ENCODE assay signal across 13 cellular contexts in genomic region chr20:36833275-36834020, GRCh38. TPM values are rescaled to one million over a fixed set of nuclear protein-coding genes. Genes with fewer than 3 reads are reported as not detected.
A peak's percentile ranks its signal among the peaks of the same experiment; 100 is the strongest.
DNase-seq lines count a peak whose midpoint lies in the region; ATAC-seq and TF ChIP-seq lines count a peak whose summit lies in the region.
"Had no signal": no experiment of that assay in that cellular context is flagged by ENCODE, and none has a peak within 500 bp of the region (broad histone marks: within the 10 kb centered on the region; RNA-seq: fewer than 3 reads in every experiment).

No MANE protein-coding gene starts in this region.

- no peak for TF ChIP-seq EP300 in sigmoid colon (IDR thresholded peaks at IDR 0.05)

- H3K4me2 ChIP-seq in BLaER1 = peak overlapping the region; percentile 88

- H3K9me3 ChIP-seq in BLaER1 (no peaks in the 10 kb centered on the region), sigmoid colon (no peaks in the 10 kb centered on the region), BE2C (no peaks in the 10 kb centered on the region)

- H3K27ac ChIP-seq in BLaER1 (peak overlapping the region; percentile 93), RWPE1 (peak overlapping the region; percentile 97), sigmoid colon (peak overlapping the region; percentile 78 to 86 (median 86))

- H3K4me3 ChIP-seq in BLaER1 (peak overlapping the region; percentile 36; the same call in 1 of the 2 replicates), sigmoid colon (no peak overlapping the region), BE2C (ENCODE audit: low read depth, low read length) (no peak overlapping the region)

- ATAC-seq in GM21526 (IDR thresholded peaks at IDR 0.05; ENCODE audit: low FRiP score, unreplicated experiment) (no peak), HG03045 (IDR thresholded peaks at IDR 0.05; ENCODE audit: unreplicated experiment) (no peak)
- ATAC-seq: left lobe of liver had no signal

- CTCF ChIA-PET in RWPE1 (lab: Yijun Ruan, JAX) = interaction anchor here (0.6 to 1.1 kb wide), 3 partner anchors 12 to 131 kb away, joined by 3 to 9 read pairs (median 7); a partner anchor contains a TSS

- TF ChIP-seq CTCF in RWPE1 (conservative IDR thresholded peaks at IDR 0.05; ENCODE audit: low read depth) (no peak), sigmoid colon (IDR thresholded peaks at IDR 0.05) (no peak), BE2C (IDR thresholded peaks at IDR 0.05; ENCODE audit: low read depth, low read length) (no peak)

- DNase-seq in RWPE1 (ENCODE audit: low spot score) (no peak), globus pallidus (ENCODE audit: low spot score) (peak; percentile 76), sigmoid colon (peak; percentile 87), NCI-H1417 (lab: John Stamatoyannopoulos, UW) (no peak), BE2C (no peak)
- DNase-seq: activated T-cell treated with anti-CD3 and anti-CD28 coated beads, Interleukin-2, amount 50 U/mL, for 1 hour; effector memory CD4-positive, alpha-beta T cell; NCI-H2029; stimulated activated CD4-positive, alpha-beta T cell treated with anti-CD3 and anti-CD28 coated beads, Interleukin-2, amount 100 ng/mL, for 48 hours had no signal

- peak overlapping the region; percentile 83 for H3K9ac ChIP-seq in BLaER1

- H3K4me1 ChIP-seq in BLaER1 (peaks cover 70% of the 10 kb centered on the region), sigmoid colon (peaks cover 2 to 88% (median 73%) of the 10 kb centered on the region in 4 donors), BE2C (peaks cover 9% of the 10 kb centered on the region)

- intact Hi-C loops in sigmoid colon (cut with DNase I) = loop anchor here (2.0 kb wide), 2 partner anchors 15 to 29 kb away; a partner anchor contains a TSS

- H3K27me3 ChIP-seq in BLaER1 (no peaks in the 10 kb centered on the region), sigmoid colon (no peaks in the 10 kb centered on the region), BE2C (no peaks in the 10 kb centered on the region)

- H4K20me1 ChIP-seq in BLaER1 = peaks cover 2% of the 10 kb centered on the region; the same call in 1 of the 2 replicates

- WGBS in sigmoid colon, 2 donors = 80 to 87% methylated on average over 19 of the region's 19 CpGs

- POLR2A ChIA-PET in RWPE1 (lab: Yijun Ruan, JAX; ENCODE audit: low non-redundant PET) = no interaction called here

- H3K36me3 ChIP-seq in BLaER1 = peaks cover 52% of the 10 kb centered on the region
- peaks cover 4 to 28% (median 14%) of the 10 kb centered on the region in 4 donors for H3K36me3 ChIP-seq in sigmoid colon
- peaks cover 41% of the 10 kb centered on the region for H3K36me3 ChIP-seq in BE2C

- TF ChIP-seq POLR2A in sigmoid colon (IDR thresholded peaks at IDR 0.05) = no peak

RNA-seq across cellular contexts. Expression of gene TLDC2, which starts 42.5 kb away (rescaled TPM):
- total RNA-seq in sigmoid colon = under 1 TPM in 1 of 4 donors, not detected in 3; 0.36 TPM
- 10 to 100 TPM; 14.6 to 25.8 (median 24.3) TPM for polyA plus RNA-seq in sigmoid colon
- polyA plus RNA-seq in BE2C (2012; ENCODE audit: insufficient read depth, insufficient read length, low read depth) = not detected
- total RNA-seq: left lobe of liver had no signal

RNA-seq across cellular contexts. Expression of gene DSN1, which starts 59.9 kb away (rescaled TPM):
- 1 to 10 TPM; 4.4 to 6.4 (median 5.5) TPM for total RNA-seq in sigmoid colon
- polyA plus RNA-seq in sigmoid colon = 10 to 100 TPM in 2 of 3 donors, 1 to 10 TPM in 1; 7.8 to 11.7 (median 11.6) TPM
- polyA plus RNA-seq in BE2C (2012; ENCODE audit: insufficient read depth, insufficient read length, low read depth) = 3.9 TPM

Comparison
In these comparisons a context has a peak if more than half of its experiments do, and no peak if none do; other contexts are left out.
1. DNase-seq: peak in globus pallidus (single experiment) and sigmoid colon (single experiment); none in RWPE1 (single experiment), NCI-H1417 (0 of 3) and BE2C (single experiment).
2. Peak in every context shown above with its lines, with median percentiles within 50 percentile points of each other: H3K27ac ChIP-seq.